In genomic region chr3:51984269-51984647, GRCh38 we compare ENCODE assay signal across 8 cellular contexts. TPM values are rescaled to one million over a fixed set of nuclear protein-coding genes. Genes with fewer than 3 reads are reported as not detected.
A peak's percentile ranks its signal among the peaks of the same experiment; 100 is the strongest.
DNase-seq lines count a peak whose midpoint lies in the region; FAIRE-seq and TF ChIP-seq lines count a peak whose summit lies in the region.
"Had no signal": no experiment of that assay in that cellular context is flagged by ENCODE, and none has a peak within 500 bp of the region (broad histone marks: within the 10 kb centered on the region; RNA-seq: fewer than 3 reads in every experiment).

No MANE protein-coding gene starts in this region.

- intact Hi-C loops in activated T-helper 2 cell treated with anti-CD3 and anti-CD28 coated beads, Interferon-gamma antibody, Interleukin-2, Interleukin-4, amounts not matched to agents 10 μg/mL and 5 μg/mL and 100 μg/mL, durations not matched to agents 14 hours and 24 hours and 36 hours (cut with micrococcal nuclease) = no loop called here
- intact Hi-C loops in stomach (cut with DNase I; ENCODE audit: low total_unique reads) = no loop called here

- no peaks in the 10 kb centered on the region for H3K36me3 ChIP-seq in HUES64 (ENCODE audit: insufficient read depth, low read length)
- peaks cover 1 to 2% of the 10 kb centered on the region in 2 experiments for H3K36me3 ChIP-seq in keratinocyte (ENCODE audit: control insufficient read depth in 2 of 2, extremely low read depth in 1 of 2, insufficient read depth in 2 of 2, low read length in 2 of 2)
- peaks cover 0 to 9% (median 2%) of the 10 kb centered on the region in 4 donors for H3K36me3 ChIP-seq in stomach

- H3K27ac ChIP-seq in HUES64 (ENCODE audit: low read depth, low read length) (no peak overlapping the region), keratinocyte (ENCODE audit: control insufficient read depth, insufficient read depth, low read length) (no peak overlapping the region), stomach (peak overlapping the region; percentile 93 to 99 (median 98))

- H3K9me3 ChIP-seq in HUES64 (ENCODE audit: insufficient read depth, low read depth, low read length) = no peaks in the 10 kb centered on the region
- no peaks in the 10 kb centered on the region for H3K9me3 ChIP-seq in keratinocyte (ENCODE audit: control insufficient read depth, low read depth, low read length)
- no peaks in the 10 kb centered on the region for H3K9me3 ChIP-seq in stomach

- no peaks in the 10 kb centered on the region for H3K9me1 ChIP-seq in keratinocyte (ENCODE audit: control insufficient read depth, extremely low read depth, insufficient read depth, low read length)

- no peaks in the 10 kb centered on the region for H4K20me1 ChIP-seq in keratinocyte (ENCODE audit: control insufficient read depth, extremely low read depth, insufficient read depth, low read length)

- no peak for DNase-seq in activated T-helper 2 cell treated with anti-CD3 and anti-CD28 coated beads, Interferon-gamma antibody, Interleukin-2, Interleukin-4, amounts not matched to agents 10 μg/mL and 5 μg/mL and 100 μg/mL, durations not matched to agents 14 hours and 24 hours and 36 hours (ENCODE audit: low spot score)
- no peak for DNase-seq in keratinocyte (ENCODE audit: low read depth, low spot score)
- no peak for DNase-seq in stomach
- DNase-seq in SIG-M5 treated with dmso at 0.1 percent for 504 hours (lab: John Stamatoyannopoulos, UW; ENCODE audit: unreplicated experiment) = no peak
- no peak for DNase-seq in DMS153 treated with DMSO at 0.1 percent for 48 hours (lab: John Stamatoyannopoulos, UW; ENCODE audit: unreplicated experiment)
- no peak for DNase-seq in NOMO-1 treated with DMSO at 0.1 percent for 48 hours (lab: John Stamatoyannopoulos, UW; ENCODE audit: unreplicated experiment)
- DNase-seq: NCI-H446 had no signal

- peaks cover 14% of the 10 kb centered on the region for H3K4me1 Mint-ChIP-seq in activated T-helper 2 cell treated with anti-CD3 and anti-CD28 coated beads, Interferon-gamma antibody, Interleukin-2, Interleukin-4, amounts not matched to agents 10 μg/mL and 5 μg/mL and 100 μg/mL, durations not matched to agents 14 hours and 24 hours and 36 hours (ENCODE audit: low read depth)

- peaks cover 9% of the 10 kb centered on the region for H3K36me3 Mint-ChIP-seq in activated T-helper 2 cell treated with anti-CD3 and anti-CD28 coated beads, Interferon-gamma antibody, Interleukin-2, Interleukin-4, amounts not matched to agents 10 μg/mL and 5 μg/mL and 100 μg/mL, durations not matched to agents 14 hours and 24 hours and 36 hours (ENCODE audit: low read depth)

- H3K27me3 Mint-ChIP-seq in activated T-helper 2 cell treated with anti-CD3 and anti-CD28 coated beads, Interferon-gamma antibody, Interleukin-2, Interleukin-4, amounts not matched to agents 10 μg/mL and 5 μg/mL and 100 μg/mL, durations not matched to agents 14 hours and 24 hours and 36 hours (ENCODE audit: low read depth) = no peaks in the 10 kb centered on the region

- H3K4me1 ChIP-seq in HUES64 (ENCODE audit: insufficient read depth, low read length) (peaks cover 15% of the 10 kb centered on the region), keratinocyte (ENCODE audit: control insufficient read depth, extremely low read depth, insufficient read depth, low read length) (peaks cover 14% of the 10 kb centered on the region), stomach (peaks cover 24 to 60% (median 36%) of the 10 kb centered on the region in 4 donors)

- H3K27me3 ChIP-seq in HUES64 (ENCODE audit: insufficient read depth, low read length) (no peaks in the 10 kb centered on the region), keratinocyte (ENCODE audit: control insufficient read depth, extremely low read depth, insufficient read depth, low read length) (no peaks in the 10 kb centered on the region), stomach (no peaks in the 10 kb centered on the region)

- no peak for TF ChIP-seq EP300 in stomach (IDR thresholded peaks at IDR 0.05)

- no peaks in the 10 kb centered on the region for H3K9me3 Mint-ChIP-seq in activated T-helper 2 cell treated with anti-CD3 and anti-CD28 coated beads, Interferon-gamma antibody, Interleukin-2, Interleukin-4, amounts not matched to agents 10 μg/mL and 5 μg/mL and 100 μg/mL, durations not matched to agents 14 hours and 24 hours and 36 hours

- peak overlapping the region; percentile 94 for H3K4me3 Mint-ChIP-seq in activated T-helper 2 cell treated with anti-CD3 and anti-CD28 coated beads, Interferon-gamma antibody, Interleukin-2, Interleukin-4, amounts not matched to agents 10 μg/mL and 5 μg/mL and 100 μg/mL, durations not matched to agents 14 hours and 24 hours and 36 hours (ENCODE audit: low read depth)

- H3K4me2 ChIP-seq in keratinocyte (ENCODE audit: control insufficient read depth, extremely low read depth, insufficient read depth, low read depth, low read length) = peak overlapping the region; percentile 88

- peak overlapping the region; percentile 69; the same call in 1 of the 2 replicates for H3K4me3 ChIP-seq in HUES64 (ENCODE audit: low read length)
- H3K4me3 ChIP-seq in keratinocyte (ENCODE audit: control insufficient read depth in 2 of 3, extremely low read depth in 1 of 3, insufficient read depth in 2 of 3, low read depth in 1 of 3, low read length in 3 of 3) = peak overlapping the region in 2 of 3 experiments; percentile 48 to 77
- H3K4me3 ChIP-seq in stomach = peak overlapping the region in 1 of 4 donors; percentile 64

- dilution Hi-C loops in keratinocyte (cut with MboI; ENCODE audit: extremely low pct_ligation_motif_present, low sequenced_read_pairs) = no loop called here

- TF ChIP-seq POLR2A in stomach (IDR thresholded peaks at IDR 0.05) = no peak

- TF ChIP-seq CTCF in keratinocyte (optimal IDR thresholded peaks at IDR 0.05 in 1 of 3, IDR thresholded peaks at IDR 0.05 in 1 of 3, conservative IDR thresholded peaks at IDR 0.05 in 1 of 3; ENCODE audit: extremely low read depth in 1 of 3, insufficient read depth in 2 of 3, low read length in 3 of 3) (no peak), stomach (IDR thresholded peaks at IDR 0.05) (no peak)

- H2AFZ ChIP-seq in keratinocyte (ENCODE audit: control insufficient read depth, low read length) = no peak overlapping the region

- FAIRE-seq in keratinocyte (lab: Jason Lieb, UNC) = no peak

- 0 out of 2 replicates have a peak overlapping the region, but pooled peaks have one; percentile 77 for H3K9ac ChIP-seq in HUES64 (ENCODE audit: low read depth, low read length)
- H3K9ac ChIP-seq in keratinocyte (ENCODE audit: control insufficient read depth, extremely low read depth, insufficient read depth, low read length) = peak overlapping the region; percentile 86

- peaks cover 4% of the 10 kb centered on the region for H3K79me2 ChIP-seq in keratinocyte (ENCODE audit: control insufficient read depth, insufficient read depth, low read length)

- peak overlapping the region; percentile 72 for H3K27ac Mint-ChIP-seq in activated T-helper 2 cell treated with anti-CD3 and anti-CD28 coated beads, Interferon-gamma antibody, Interleukin-2, Interleukin-4, amounts not matched to agents 10 μg/mL and 5 μg/mL and 100 μg/mL, durations not matched to agents 14 hours and 24 hours and 36 hours

RNA-seq across cellular contexts. Expression of gene ACY1, which starts 0.9 kb away (rescaled TPM):
- 32.2 TPM for polyA plus RNA-seq in HUES64 (2013, experiment 1 of 2)
- 43.2 TPM for polyA plus RNA-seq in HUES64 (2013, experiment 2 of 2)
- total RNA-seq in activated T-helper 2 cell treated with anti-CD3 and anti-CD28 coated beads, Interferon-gamma antibody, Interleukin-2, Interleukin-4, amounts not matched to agents 10 μg/mL and 5 μg/mL and 100 μg/mL, durations not matched to agents 14 hours and 24 hours and 36 hours = 62.8 and 64.6 TPM in 2 replicates
- polyA plus RNA-seq in keratinocyte (71.8 to 91.8 TPM (median 76.6 TPM) in 3 replicates), stomach (10 to 100 TPM; 32.9 to 60.6 (median 41.9) TPM)
- polyA plus RNA-seq in keratinocyte (2011; ENCODE audit: low read depth) = 18.5 TPM
- 78.8 and 120 TPM in 2 replicates for polyA plus RNA-seq in keratinocyte (2011; cell fraction: cytosol; rRNA removed)
- 100 and 133 TPM in 2 replicates for polyA plus RNA-seq in keratinocyte (2011; cell fraction: nucleus; rRNA removed)
- 69.1 and 86.6 TPM in 2 replicates for polyA plus RNA-seq in keratinocyte (2012; ENCODE audit: low replicate concordance)
- polyA minus RNA-seq in keratinocyte = 89.2 to 310 TPM (median 100 TPM) in 3 replicates
- polyA minus RNA-seq in keratinocyte (2011; cell fraction: cytosol; rRNA and poly(A)+ RNA removed) = 154 TPM
- polyA minus RNA-seq in keratinocyte (2011; cell fraction: nucleus; rRNA and poly(A)+ RNA removed) = 37.4 and 52.6 TPM in 2 replicates
- 10 to 100 TPM in 3 of 5 donors, 1 to 10 TPM in 1, not detected in 1; 8.0 to 42.6 (median 31.5) TPM for total RNA-seq in stomach

RNA-seq across cellular contexts. Expression of gene ABHD14A, which starts 9.4 kb away (rescaled TPM):
- polyA plus RNA-seq in HUES64 (2013, experiment 1 of 2) = 4.6 TPM
- 6.8 TPM for polyA plus RNA-seq in HUES64 (2013, experiment 2 of 2)
- total RNA-seq in activated T-helper 2 cell treated with anti-CD3 and anti-CD28 coated beads, Interferon-gamma antibody, Interleukin-2, Interleukin-4, amounts not matched to agents 10 μg/mL and 5 μg/mL and 100 μg/mL, durations not matched to agents 14 hours and 24 hours and 36 hours = 13.5 and 15.9 TPM in 2 replicates
- 6.9 to 10.6 TPM (median 7.5 TPM) in 3 replicates for polyA plus RNA-seq in keratinocyte
- polyA plus RNA-seq in keratinocyte (2011; ENCODE audit: low read depth) = not detected
- 7.1 and 12.4 TPM in 2 replicates for polyA plus RNA-seq in keratinocyte (2011; cell fraction: cytosol; rRNA removed)
- polyA plus RNA-seq in keratinocyte (2011; cell fraction: nucleus; rRNA removed) = 4.0 and 5.9 TPM in 2 replicates
- 2.2 and 8.6 TPM in 2 replicates for polyA plus RNA-seq in keratinocyte (2012; ENCODE audit: low replicate concordance)
- 3.0 to 10.1 TPM (median 4.1 TPM) in 3 replicates for polyA minus RNA-seq in keratinocyte
- polyA minus RNA-seq in keratinocyte (2011; cell fraction: cytosol; rRNA and poly(A)+ RNA removed) = 10.0 TPM
- polyA minus RNA-seq in keratinocyte (2011; cell fraction: nucleus; rRNA and poly(A)+ RNA removed) = 0.62 and 2.7 TPM in 2 replicates
- 10 to 100 TPM in 2 of 5 donors, 1 to 10 TPM in 1, not detected in 2; 7.0 to 17.0 (median 14.5) TPM for total RNA-seq in stomach
- 10 to 100 TPM; 12.2 to 20.8 (median 16.3) TPM for polyA plus RNA-seq in stomach

RNA-seq across cellular contexts. Expression of gene ABHD14B, which starts 10.4 kb away (rescaled TPM):
- polyA plus RNA-seq in HUES64 (2013, experiment 1 of 2) = 2.8 TPM
- 4.8 TPM for polyA plus RNA-seq in HUES64 (2013, experiment 2 of 2)
- 49.2 and 51.6 TPM in 2 replicates for total RNA-seq in activated T-helper 2 cell treated with anti-CD3 and anti-CD28 coated beads, Interferon-gamma antibody, Interleukin-2, Interleukin-4, amounts not matched to agents 10 μg/mL and 5 μg/mL and 100 μg/mL, durations not matched to agents 14 hours and 24 hours and 36 hours
- 32.8 to 57.2 TPM (median 34.7 TPM) in 3 replicates for polyA plus RNA-seq in keratinocyte
- 8.3 TPM for polyA plus RNA-seq in keratinocyte (2011; ENCODE audit: low read depth)
- polyA plus RNA-seq in keratinocyte (2011; cell fraction: cytosol; rRNA removed) = 40.0 and 45.9 TPM in 2 replicates
- 23.1 and 27.2 TPM in 2 replicates for polyA plus RNA-seq in keratinocyte (2011; cell fraction: nucleus; rRNA removed)
- 28.0 and 31.3 TPM in 2 replicates for polyA plus RNA-seq in keratinocyte (2012; ENCODE audit: low replicate concordance)
- 36.1 to 50.6 TPM (median 42.4 TPM) in 3 replicates for polyA minus RNA-seq in keratinocyte
- polyA minus RNA-seq in keratinocyte (2011; cell fraction: cytosol; rRNA and poly(A)+ RNA removed) = 44.9 TPM
- polyA minus RNA-seq in keratinocyte (2011; cell fraction: nucleus; rRNA and poly(A)+ RNA removed) = 10.8 and 15.4 TPM in 2 replicates
- total RNA-seq in stomach = 10 to 100 TPM in 4 of 5 donors, 1 to 10 TPM in 1; 2.9 to 67.4 (median 28.4) TPM
- 10 to 100 TPM; 48.1 to 82.9 (median 57.3) TPM for polyA plus RNA-seq in stomach

RNA-seq across cellular contexts. Expression of gene RPL29, which starts 11.4 kb away (rescaled TPM):
- polyA plus RNA-seq in HUES64 (2013, experiment 1 of 2) = 1,545 TPM
- polyA plus RNA-seq in HUES64 (2013, experiment 2 of 2) = 1,639 TPM
- 1,666 and 1,693 TPM in 2 replicates for total RNA-seq in activated T-helper 2 cell treated with anti-CD3 and anti-CD28 coated beads, Interferon-gamma antibody, Interleukin-2, Interleukin-4, amounts not matched to agents 10 μg/mL and 5 μg/mL and 100 μg/mL, durations not matched to agents 14 hours and 24 hours and 36 hours
- polyA plus RNA-seq in keratinocyte (1,648 to 2,317 TPM (median 2,262 TPM) in 3 replicates), stomach (1,000 to 10,000 TPM; 2,501 to 3,071 (median 2,933) TPM)
- polyA plus RNA-seq in keratinocyte (2011; ENCODE audit: low read depth) = 230 TPM
- polyA plus RNA-seq in keratinocyte (2011; cell fraction: cytosol; rRNA removed) = 2,612 and 3,378 TPM in 2 replicates
- 709 and 840 TPM in 2 replicates for polyA plus RNA-seq in keratinocyte (2011; cell fraction: nucleus; rRNA removed)
- polyA plus RNA-seq in keratinocyte (2012; ENCODE audit: low replicate concordance) = 2,251 and 2,683 TPM in 2 replicates
- polyA minus RNA-seq in keratinocyte = 629 to 1,712 TPM (median 1,279 TPM) in 3 replicates
- 1,741 TPM for polyA minus RNA-seq in keratinocyte (2011; cell fraction: cytosol; rRNA and poly(A)+ RNA removed)
- polyA minus RNA-seq in keratinocyte (2011; cell fraction: nucleus; rRNA and poly(A)+ RNA removed) = 213 and 241 TPM in 2 replicates
- total RNA-seq in stomach = 1,000 to 10,000 TPM in 1 of 5 donors, 100 to 1,000 TPM in 4; 144 to 1,657 (median 865) TPM

RNA-seq across cellular contexts. Expression of gene PCBP4, which starts 17.0 kb away (rescaled TPM):
- polyA plus RNA-seq in HUES64 (2013, experiment 1 of 2) = 28.1 TPM
- polyA plus RNA-seq in HUES64 (2013, experiment 2 of 2) = 39.0 TPM
- 21.1 and 23.8 TPM in 2 replicates for total RNA-seq in activated T-helper 2 cell treated with anti-CD3 and anti-CD28 coated beads, Interferon-gamma antibody, Interleukin-2, Interleukin-4, amounts not matched to agents 10 μg/mL and 5 μg/mL and 100 μg/mL, durations not matched to agents 14 hours and 24 hours and 36 hours
- 25.2 to 48.7 TPM (median 35.0 TPM) in 3 replicates for polyA plus RNA-seq in keratinocyte
- 12.1 TPM for polyA plus RNA-seq in keratinocyte (2011; ENCODE audit: low read depth)
- 36.7 and 63.1 TPM in 2 replicates for polyA plus RNA-seq in keratinocyte (2011; cell fraction: cytosol; rRNA removed)
- polyA plus RNA-seq in keratinocyte (2011; cell fraction: nucleus; rRNA removed) = 46.9 and 68.3 TPM in 2 replicates
- polyA plus RNA-seq in keratinocyte (2012; ENCODE audit: low replicate concordance) = 28.2 and 37.6 TPM in 2 replicates
- polyA minus RNA-seq in keratinocyte = 30.8 to 67.1 TPM (median 45.1 TPM) in 3 replicates
- polyA minus RNA-seq in keratinocyte (2011; cell fraction: cytosol; rRNA and poly(A)+ RNA removed) = 59.7 TPM
- 13.2 and 15.2 TPM in 2 replicates for polyA minus RNA-seq in keratinocyte (2011; cell fraction: nucleus; rRNA and poly(A)+ RNA removed)
- 100 to 1,000 TPM in 1 of 5 donors, 10 to 100 TPM in 4; 12.5 to 122 (median 25.1) TPM for total RNA-seq in stomach
- 10 to 100 TPM; 26.5 to 54.9 (median 33.5) TPM for polyA plus RNA-seq in stomach

Comparison
In these comparisons a context has a peak if more than half of its experiments do, and no peak if none do; other contexts are left out.
1. H3K27ac ChIP-seq: peak in stomach (5 of 5); none in HUES64 (single experiment) and keratinocyte (single experiment).